In genomic region chr14:68199465-68200145, GRCh38 we compare ENCODE assay signal across 1 cellular context.
TF ChIP-seq lines count a peak whose summit lies in the region.

No MANE protein-coding gene starts in this region.

TF ChIP-seq in H1, 55 proteins besides CTCF, POLR2A, EP300 and RAD21 (continued from another document):
- TF ChIP-seq TAF7 (optimal IDR thresholded peaks at IDR 0.05; ENCODE audit: borderline replicate concordance, low read depth, low read length) (no peak), CHD7 (IDR thresholded peaks at IDR 0.05; ENCODE audit: insufficient replicate concordance, low read length) (no peak), POU5F1 (IDR thresholded peaks at IDR 0.05; ENCODE audit: low read depth, low read length) (no peak)
